Comparison of ENCODE assay signal across 20 cellular contexts in genomic region chr6:38187285-38187684, GRCh38.
DNase-seq lines count a peak whose midpoint lies in the region; ATAC-seq and TF ChIP-seq lines count a peak whose summit lies in the region.
"Had no signal": no experiment of that assay in that cellular context is flagged by ENCODE, and none has a peak within 500 bp of the region (broad histone marks: within the 10 kb centered on the region; RNA-seq: fewer than 3 reads in every experiment).

No MANE protein-coding gene starts in this region.

- peak overlapping the region; percentile 2; the same call in 1 of the 2 replicates for H2AFZ ChIP-seq in GM23338

- no peaks in the 10 kb centered on the region for H3K36me3 ChIP-seq in GM23338 (ENCODE audit: insufficient read depth)
- H3K36me3 ChIP-seq: ascending aorta, colonic mucosa, left ventricle myocardium inferior, ovary had no signal

- H3K27ac ChIP-seq in GM23338 (ENCODE audit: low read depth) (no peak overlapping the region), coronary artery (no peak overlapping the region)
- H3K27ac ChIP-seq: ascending aorta, colonic mucosa, foreskin keratinocyte, left ventricle myocardium inferior, ovary had no signal

- H3K9me3 Mint-ChIP-seq in GM23338 (no peaks in the 10 kb centered on the region), glutamatergic neuron (ENCODE audit: unreplicated experiment) (peaks cover 25% of the 10 kb centered on the region)
- H3K9me3 Mint-ChIP-seq: activated naive CD4-positive, alpha-beta T cell treated with anti-CD3 and anti-CD28 coated beads for 36 hours had no signal

- no peaks in the 10 kb centered on the region for H3K9me2 ChIP-seq in GM23338 (ENCODE audit: insufficient read depth)

- H3K4me3 ChIP-seq in GM23338: no peak overlapping the region
- H3K4me3 ChIP-seq in coronary artery: no peak overlapping the region
- H3K4me3 ChIP-seq: ascending aorta, colonic mucosa, left ventricle myocardium inferior, ovary had no signal

- no peaks in the 10 kb centered on the region for H3K79me2 ChIP-seq in GM23338 (replicated peaks; ENCODE audit: insufficient read depth)

- H3K4me2 ChIP-seq in GM23338: no peak overlapping the region

- H4K20me1 ChIP-seq in GM23338 (replicated peaks; ENCODE audit: insufficient read depth): no peaks in the 10 kb centered on the region

- peaks cover 4% of the 10 kb centered on the region for H3K27me3 Mint-ChIP-seq in GM23338 (ENCODE audit: insufficient read depth, low read depth, poor library complexity)
- no peaks in the 10 kb centered on the region for H3K27me3 Mint-ChIP-seq in T-helper 17 cell
- H3K27me3 Mint-ChIP-seq in glutamatergic neuron (ENCODE audit: unreplicated experiment): peaks cover 17% of the 10 kb centered on the region

- H3K4me1 Mint-ChIP-seq in GM23338 (peaks cover 21% of the 10 kb centered on the region), T-helper 17 cell (peaks cover 14% of the 10 kb centered on the region), glutamatergic neuron (ENCODE audit: low read depth, unreplicated experiment) (peaks cover 68% of the 10 kb centered on the region)

- no peaks in the 10 kb centered on the region for H3K9me3 ChIP-seq in T-helper 17 cell (ENCODE audit: control insufficient read depth, low read length, poor library complexity, severe bottlenecking)
- H3K9me3 ChIP-seq: ascending aorta, colonic mucosa, left ventricle myocardium inferior, ovary had no signal

- no peaks in the 10 kb centered on the region for H3K36me3 Mint-ChIP-seq in GM23338 (ENCODE audit: low read depth)
- H3K36me3 Mint-ChIP-seq in T-helper 17 cell (ENCODE audit: low read depth): peaks cover 8% of the 10 kb centered on the region
- no peaks in the 10 kb centered on the region for H3K36me3 Mint-ChIP-seq in glutamatergic neuron (ENCODE audit: unreplicated experiment)

- H3K27me3 ChIP-seq in GM23338 (ENCODE audit: insufficient read depth): no peaks in the 10 kb centered on the region
- H3K27me3 ChIP-seq: ascending aorta, colonic mucosa, foreskin keratinocyte, ovary had no signal

- no peak overlapping the region; the same call in 2 of the 3 replicates for H3K4me3 Mint-ChIP-seq in GM23338
- no peak overlapping the region for H3K4me3 Mint-ChIP-seq in T-helper 17 cell
- peak overlapping the region; percentile 75 for H3K4me3 Mint-ChIP-seq in glutamatergic neuron (ENCODE audit: unreplicated experiment)
- H3K4me3 Mint-ChIP-seq: activated naive CD4-positive, alpha-beta T cell treated with anti-CD3 and anti-CD28 coated beads for 36 hours had no signal

- ATAC-seq in GM23338 (peak; percentile 81), T-helper 17 cell (no peak), HG02852 (IDR thresholded peaks at IDR 0.05; ENCODE audit: unreplicated experiment) (no peak)
- ATAC-seq: foreskin keratinocyte had no signal

- no peak overlapping the region for H3K27ac Mint-ChIP-seq in GM23338
- H3K27ac Mint-ChIP-seq in T-helper 17 cell: peak overlapping the region; percentile 43
- H3K27ac Mint-ChIP-seq in glutamatergic neuron (ENCODE audit: unreplicated experiment): peak overlapping the region; percentile 91
- H3K27ac Mint-ChIP-seq: activated naive CD4-positive, alpha-beta T cell treated with anti-CD3 and anti-CD28 coated beads for 36 hours had no signal

- peaks cover 18% of the 10 kb centered on the region for H3K4me1 ChIP-seq in GM23338 (ENCODE audit: insufficient read depth)
- H3K4me1 ChIP-seq: ascending aorta, colonic mucosa, foreskin keratinocyte, left ventricle myocardium inferior had no signal

- peak in 1 of 2 experiments; percentile 74; a peak in 3 of 4 replicates for TF ChIP-seq CTCF in GM23338 (conservative IDR thresholded peaks at IDR 0.05; ENCODE audit: low read depth in 2 of 2)
- no peak for TF ChIP-seq CTCF in glutamatergic neuron (IDR thresholded peaks at IDR 0.05; ENCODE audit: partially characterized antibody, unreplicated experiment)
- no peak for TF ChIP-seq CTCF in coronary artery (IDR thresholded peaks at IDR 0.05)

- DNase-seq in GM23338 (ENCODE audit: low spot score): peak; percentile 53
- no peak for DNase-seq in T-helper 17 cell
- no peak for DNase-seq in glutamatergic neuron
- peak; percentile 31 for DNase-seq in posterior vena cava (ENCODE audit: low spot score)
- DNase-seq in stimulated activated CD4-positive, alpha-beta T cell treated with anti-CD3 and anti-CD28 coated beads, Interleukin-15, amount 100 ng/mL, for 24 hours: no peak
- DNase-seq in coronary artery (ENCODE audit: low spot score): no peak
- DNase-seq: activated CD4-positive, alpha-beta T cell treated with anti-CD3 and anti-CD28 coated beads, Interleukin-2, amount 50 U/mL, for 1 hour; activated naive CD4-positive, alpha-beta T cell treated with anti-CD3 and anti-CD28 coated beads for 36 hours; activated T-cell treated with anti-CD3 and anti-CD28 coated beads, Interleukin-2, amount 50 U/mL, for 1 hour; AML-193; Calu3; colonic mucosa; foreskin keratinocyte; GF-D8; left ventricle myocardium inferior; NCI-H226; ovary; stimulated activated CD4-positive, alpha-beta T cell treated with anti-CD3 and anti-CD28 coated beads, Interleukin-4, amount 100 ng/mL, for 4 hours had no signal

- intact Hi-C loops in posterior vena cava (cut with DNase I): no loop called here

- no peaks in the 10 kb centered on the region for H3F3A ChIP-seq in GM23338 (replicated peaks; ENCODE audit: low read depth)

TF ChIP-seq in GM23338, 12 proteins besides CTCF, POLR2A, EP300 and RAD21 (continues in another document):
- no peak for TF ChIP-seq CREB1 (CRISPR knock-in tag; IDR thresholded peaks at IDR 0.05; ENCODE audit: low read depth)
- TF ChIP-seq ZNF462 (CRISPR knock-in tag; IDR thresholded peaks at IDR 0.05): no peak
- no peak for TF ChIP-seq ZNF331 (CRISPR knock-in tag; IDR thresholded peaks at IDR 0.05; ENCODE audit: low read depth)
- no peak for TF ChIP-seq POLR2AphosphoS5 (IDR thresholded peaks at IDR 0.05; ENCODE audit: low read depth)
- TF ChIP-seq STAT1 (IDR thresholded peaks at IDR 0.05; ENCODE audit: unreplicated experiment): no peak
- no peak for TF ChIP-seq ZNF114 (CRISPR knock-in tag; IDR thresholded peaks at IDR 0.05)

Comparison
In these comparisons a context has a peak if more than half of its experiments do, and no peak if none do; other contexts are left out.
1. DNase-seq: peak in GM23338 (single experiment) and posterior vena cava (single experiment); none in T-helper 17 cell (0 of 3), glutamatergic neuron (single experiment), stimulated activated CD4-positive, alpha-beta T cell treated with anti-CD3 and anti-CD28 coated beads, Interleukin-15, amount 100 ng/mL, for 24 hours (single experiment) and coronary artery (single experiment).